ENCODE assay signal across 8 cellular contexts in the genomic region with DNA sequence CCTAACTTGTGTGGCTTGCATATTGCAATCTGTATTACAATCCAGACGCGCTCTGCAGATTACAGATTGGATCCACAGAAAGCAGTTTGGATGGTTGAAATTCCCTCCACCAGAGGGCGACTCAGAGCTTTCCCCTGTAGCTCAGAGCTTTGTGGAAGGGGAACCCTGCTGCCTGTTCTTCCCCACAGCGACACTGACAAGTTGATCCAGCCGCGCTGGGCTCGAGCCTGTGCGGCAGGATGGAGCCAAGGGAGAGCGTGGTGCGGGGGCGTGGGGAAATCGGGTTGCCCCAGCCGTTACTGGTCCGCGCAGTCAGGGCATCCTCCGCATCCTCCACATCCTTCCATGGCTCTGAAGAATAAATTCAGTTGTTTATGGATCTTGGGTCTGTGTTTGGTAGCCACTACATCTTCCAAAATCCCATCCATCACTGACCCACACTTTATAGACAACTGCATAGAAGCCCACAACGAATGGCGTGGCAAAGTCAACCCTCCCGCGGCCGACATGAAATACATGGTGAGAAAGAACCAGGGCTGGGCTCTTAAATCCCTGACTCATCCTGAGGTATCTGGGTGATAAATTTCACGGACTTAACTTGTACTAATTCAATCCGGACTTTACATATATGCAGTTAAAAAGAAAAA.
DNase-seq lines count a peak whose midpoint lies in the region; ATAC-seq and TF ChIP-seq lines count a peak whose summit lies in the region.

A gene with protein sequence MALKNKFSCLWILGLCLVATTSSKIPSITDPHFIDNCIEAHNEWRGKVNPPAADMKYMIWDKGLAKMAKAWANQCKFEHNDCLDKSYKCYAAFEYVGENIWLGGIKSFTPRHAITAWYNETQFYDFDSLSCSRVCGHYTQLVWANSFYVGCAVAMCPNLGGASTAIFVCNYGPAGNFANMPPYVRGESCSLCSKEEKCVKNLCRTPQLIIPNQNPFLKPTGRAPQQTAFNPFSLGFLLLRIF (plus strand): TSS at position 287 of the 647 bp plus-strand sequence. CDS start 59 bp downstream, at position 346.

- TF ChIP-seq CTCF in choroid plexus epithelial cell (conservative IDR thresholded peaks at IDR 0.05; ENCODE audit: low read depth, low read length): peak; percentile 91

- peak; percentile 9 for DNase-seq in NCI-H510A treated with DMSO at 0.1 percent for 48 hours (lab: John Stamatoyannopoulos, UW)
- no peak for DNase-seq in NCI-H510A (lab: John Stamatoyannopoulos, UW)
- DNase-seq in NCI-H1694 treated with DMSO at 0.1 percent for 48 hours (lab: John Stamatoyannopoulos, UW): peak; percentile 34
- DNase-seq in activated CD4-positive, CD25-positive, alpha-beta regulatory T cell treated with anti-CD3 and anti-CD28 coated beads, Interleukin-2, amount 50 U/mL, for 72 hours: peak; percentile 76
- peak; percentile 95 for DNase-seq in choroid plexus epithelial cell (ENCODE audit: low read depth)
- DNase-seq in kidney glomerular epithelial cell (lab: John Stamatoyannopoulos, UW): peak; percentile 75
- peak; percentile 71 to 73 (median 72) for DNase-seq in stimulated activated CD4-positive, alpha-beta T cell treated with anti-CD3 and anti-CD28 coated beads, Interleukin-1b, Interleukin-23, amount 100 ng/mL, for 24 hours (ENCODE audit: low read depth in 4 of 4, low spot score in 1 of 4)

- peak within 1 kb of the TSS; percentile 72 for H3K4me3 ChIP-seq in choroid plexus epithelial cell (ENCODE audit: low read depth, low read length)

- ATAC-seq in HG02840 (IDR thresholded peaks at IDR 0.05; ENCODE audit: low FRiP score, unreplicated experiment): peak; percentile 56
